13 cellular contexts compared by ENCODE assay signal in the genomic region with DNA sequence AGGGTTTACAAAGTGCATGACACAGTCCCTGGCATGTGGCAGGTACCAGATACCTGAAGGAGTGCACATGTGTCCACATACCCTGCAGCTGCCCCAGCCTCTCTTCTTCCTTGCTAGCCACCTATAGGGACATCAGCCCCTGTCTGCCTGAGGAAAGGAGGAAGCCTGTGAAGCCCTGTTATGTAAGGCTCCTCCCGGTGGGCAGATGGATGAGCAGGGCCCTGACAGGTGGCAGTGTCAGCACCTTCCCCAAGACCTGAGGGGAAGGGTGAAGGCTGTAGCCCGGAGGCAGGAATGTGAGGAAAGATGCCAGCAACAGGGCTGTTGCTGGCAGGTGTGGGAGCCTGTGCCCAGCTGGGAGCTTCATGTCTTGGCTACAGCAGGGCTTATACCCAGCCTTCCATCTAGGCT. TPM values are rescaled to one million over a fixed set of nuclear protein-coding genes. Genes with fewer than 3 reads are reported as not detected.
DNase-seq lines count a peak whose midpoint lies in the region; ATAC-seq and TF ChIP-seq lines count a peak whose summit lies in the region.
"Had no signal": no experiment of that assay in that cellular context is flagged by ENCODE, and none has a peak within 500 bp of the region (broad histone marks: within the 10 kb centered on the region; RNA-seq: fewer than 3 reads in every experiment).

No MANE protein-coding gene starts in this region.

- WGBS in thymus, result 75% methylated on average over 2 of the region's 2 CpGs

- H3K27ac Mint-ChIP-seq in activated naive CD8-positive, alpha-beta T cell, result peak overlapping the region; percentile 91
- H3K27ac Mint-ChIP-seq in activated naive CD8-positive, alpha-beta T cell treated with anti-CD3 and anti-CD28 coated beads, Interleukin-2, amount 50 U/mL, for 24 hours, result no peak overlapping the region

- peak overlapping the region; percentile 74 for H3K4me3 Mint-ChIP-seq in activated naive CD8-positive, alpha-beta T cell
- H3K4me3 Mint-ChIP-seq in activated naive CD8-positive, alpha-beta T cell treated with anti-CD3 and anti-CD28 coated beads, Interleukin-2, amount 50 U/mL, for 24 hours, result no peak overlapping the region

- H4K20me1 ChIP-seq in PC-9 (ENCODE audit: insufficient read depth), result peaks cover 13% of the 10 kb centered on the region; the same call in 1 of the 2 replicates

- H3K4me1 Mint-ChIP-seq in activated naive CD8-positive, alpha-beta T cell (ENCODE audit: low read depth), result peaks cover 95% of the 10 kb centered on the region
- H3K4me1 Mint-ChIP-seq in activated naive CD8-positive, alpha-beta T cell treated with anti-CD3 and anti-CD28 coated beads, Interleukin-2, amount 50 U/mL, for 24 hours, result peaks cover 92% of the 10 kb centered on the region

- intact Hi-C loops in PC-9 (cut with micrococcal nuclease; ENCODE audit: unreplicated experiment), result no loop called here

- H3K4me3 ChIP-seq in right atrium auricular region, result no peak overlapping the region
- H3K4me3 ChIP-seq in thymus (ENCODE audit: low read length), result no peak overlapping the region
- no peak overlapping the region for H3K4me3 ChIP-seq in PC-9
- H3K4me3 ChIP-seq: hepatocyte, lung had no signal

- H3K27me3 ChIP-seq in right atrium auricular region (no peaks in the 10 kb centered on the region), thymus (ENCODE audit: control insufficient read depth, insufficient read depth) (no peaks in the 10 kb centered on the region), PC-9 (ENCODE audit: insufficient read depth, low read depth) (no peaks in the 10 kb centered on the region)
- H3K27me3 ChIP-seq: brain microvascular endothelial cell, hepatocyte had no signal

- H3K36me3 Mint-ChIP-seq in activated naive CD8-positive, alpha-beta T cell, result peaks cover 12% of the 10 kb centered on the region
- peaks cover 36% of the 10 kb centered on the region for H3K36me3 Mint-ChIP-seq in activated naive CD8-positive, alpha-beta T cell treated with anti-CD3 and anti-CD28 coated beads, Interleukin-2, amount 50 U/mL, for 24 hours (ENCODE audit: low read depth)

- peaks cover 21% of the 10 kb centered on the region for H3F3A ChIP-seq in PC-9 (ENCODE audit: insufficient read depth, low read depth)

- H3K9me3 Mint-ChIP-seq in activated naive CD8-positive, alpha-beta T cell (ENCODE audit: low read depth), result no peaks in the 10 kb centered on the region
- no peaks in the 10 kb centered on the region for H3K9me3 Mint-ChIP-seq in activated naive CD8-positive, alpha-beta T cell treated with anti-CD3 and anti-CD28 coated beads, Interleukin-2, amount 50 U/mL, for 24 hours

- H2AFZ ChIP-seq in PC-9, result no peak overlapping the region
- H2AFZ ChIP-seq: hepatocyte had no signal

- no peak for TF ChIP-seq CTCF in right atrium auricular region (IDR thresholded peaks at IDR 0.05)
- TF ChIP-seq CTCF in PC-9 (conservative IDR thresholded peaks at IDR 0.05), result no peak

- H3K9me3 ChIP-seq in right atrium auricular region (no peaks in the 10 kb centered on the region), thymus (ENCODE audit: control insufficient read depth) (no peaks in the 10 kb centered on the region), PC-9 (ENCODE audit: insufficient read depth, low read depth) (no peaks in the 10 kb centered on the region)

- no peak overlapping the region for H3K27ac ChIP-seq in right atrium auricular region
- H3K27ac ChIP-seq in thymus (ENCODE audit: low read depth), result peak overlapping the region; percentile 86
- H3K27ac ChIP-seq in PC-9, result no peak overlapping the region
- H3K27ac ChIP-seq: brain microvascular endothelial cell, hepatocyte had no signal

- no peak for ATAC-seq in activated naive CD8-positive, alpha-beta T cell treated with anti-CD3 and anti-CD28 coated beads, Interleukin-2, amount 50 U/mL, for 24 hours
- ATAC-seq in GM19324 (IDR thresholded peaks at IDR 0.05; ENCODE audit: low FRiP score, unreplicated experiment) (no peak), GM21528 (IDR thresholded peaks at IDR 0.05; ENCODE audit: low FRiP score, unreplicated experiment) (no peak)

- no peaks in the 10 kb centered on the region for H3K9me2 ChIP-seq in PC-9 (ENCODE audit: insufficient read depth)

- peaks cover 10% of the 10 kb centered on the region; the same call in 1 of the 2 replicates for H3K79me2 ChIP-seq in PC-9 (ENCODE audit: low read depth)

- H3K36me3 ChIP-seq in right atrium auricular region (peaks cover 22% of the 10 kb centered on the region), thymus (ENCODE audit: control insufficient read depth, insufficient read depth) (peaks cover 98% of the 10 kb centered on the region), PC-9 (ENCODE audit: low read depth) (0 out of 2 replicates have a peak, but pooled peaks cover 4% of the 10 kb centered on the region)

- CTCF ChIA-PET in PC-9 (lab: Charles Lee), result no interaction called here

- BruUV-seq in PC-9 (replicated peaks; lab: Mats Ljungman, UMichigan), result no TSS peak

- H3K4me1 ChIP-seq in right atrium auricular region, result peaks cover 0 to 7% of the 10 kb centered on the region in 2 donors
- peaks cover 70% of the 10 kb centered on the region for H3K4me1 ChIP-seq in thymus (ENCODE audit: control insufficient read depth, insufficient read depth, low read length)
- H3K4me1 ChIP-seq in PC-9 (replicated peaks; ENCODE audit: insufficient read depth), result peaks cover 15% of the 10 kb centered on the region

- no peaks in the 10 kb centered on the region for H3K27me3 Mint-ChIP-seq in activated naive CD8-positive, alpha-beta T cell
- H3K27me3 Mint-ChIP-seq in activated naive CD8-positive, alpha-beta T cell treated with anti-CD3 and anti-CD28 coated beads, Interleukin-2, amount 50 U/mL, for 24 hours, result no peaks in the 10 kb centered on the region

- no peak overlapping the region for H3K4me2 ChIP-seq in PC-9
- H3K4me2 ChIP-seq: hepatocyte had no signal

- POLR2A ChIA-PET in PC-9 (lab: Charles Lee; ENCODE audit: unreplicated experiment), result no interaction called here

- no peak for DNase-seq in activated naive CD8-positive, alpha-beta T cell treated with anti-CD3 and anti-CD28 coated beads, Interleukin-2, amount 50 U/mL, for 24 hours
- DNase-seq in activated T-cell treated with anti-CD3 and anti-CD28 coated beads, Interleukin-2, amount 50 U/mL, for 48 hours, result peak; percentile 29 to 32
- DNase-seq in right atrium auricular region (ENCODE audit: low spot score), result peak; percentile 30
- DNase-seq in PC-9, result no peak
- DNase-seq: brain microvascular endothelial cell; stimulated activated CD4-positive, alpha-beta T cell treated with anti-CD3 and anti-CD28 coated beads, Interleukin-1b, Interleukin-23, amount 100 ng/mL, for 48 hours; stimulated activated naive CD4-positive, alpha-beta T cell treated with Interleukin-2 at 50 U/mL for 16 hours had no signal

RNA-seq across cellular contexts. Expression of a gene that starts 21.7 kb away (rescaled TPM):
- total RNA-seq in right atrium auricular region (1 to 10 TPM; 1.3 to 1.7 TPM), PC-9 (2021) (8.9 and 13.0 TPM in 2 replicates)
- polyA plus RNA-seq in thymus, result 247 TPM

RNA-seq across cellular contexts. Expression of a gene that starts 40.5 kb away (rescaled TPM):
- total RNA-seq in right atrium auricular region (100 to 1,000 TPM; 287 to 360 TPM), PC-9 (2021) (335 and 409 TPM in 2 replicates)
- polyA plus RNA-seq in thymus, result 387 TPM

Comparison
In these comparisons a context has a peak if more than half of its experiments do, and no peak if none do; other contexts are left out.
1. DNase-seq: peak in activated T-cell treated with anti-CD3 and anti-CD28 coated beads, Interleukin-2, amount 50 U/mL, for 48 hours (2 of 2) and right atrium auricular region (single experiment); none in activated naive CD8-positive, alpha-beta T cell treated with anti-CD3 and anti-CD28 coated beads, Interleukin-2, amount 50 U/mL, for 24 hours (single experiment) and PC-9 (0 of 2).